Comparison of ENCODE assay signal across 22 cellular contexts in the genomic region with DNA sequence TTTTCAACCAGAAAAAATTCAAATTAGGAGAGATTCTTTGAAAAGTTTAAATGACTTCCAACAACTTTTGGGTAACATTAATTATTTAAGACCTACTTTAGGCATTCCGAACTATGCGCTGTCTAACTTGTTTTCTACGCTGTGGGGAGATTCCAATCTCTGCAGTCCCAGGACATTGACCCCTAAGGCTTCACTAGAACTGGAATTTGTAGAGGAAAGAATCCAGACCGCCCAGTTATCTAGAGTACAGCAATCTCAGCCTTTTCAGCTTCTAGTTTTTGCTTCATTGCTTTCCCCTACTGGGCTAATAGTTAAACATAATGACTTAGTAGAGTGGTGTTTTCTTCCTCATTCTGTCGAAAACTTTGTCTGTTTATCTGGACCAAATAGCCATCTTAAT. TPM values are rescaled to one million over a fixed set of nuclear protein-coding genes. Genes with fewer than 3 reads are reported as not detected.
"Had no signal": no experiment of that assay in that cellular context is flagged by ENCODE, and none has a peak within 500 bp of the region (broad histone marks: within the 10 kb centered on the region; RNA-seq: fewer than 3 reads in every experiment).

No MANE protein-coding gene starts in this region.

- ATAC-seq: K562 had no signal

- H3K36me3 Mint-ChIP-seq: IgD-negative memory B cell had no signal

- H3K4me3 Mint-ChIP-seq: IgD-negative memory B cell had no signal

- H3K27ac Mint-ChIP-seq: IgD-negative memory B cell had no signal

- H3K27me3 ChIP-seq: SJSA1 had no signal

- H3K4me1 ChIP-seq: SJSA1 had no signal

- H3K27ac ChIP-seq: KMS-11, SJSA1, SK-N-MC had no signal

- H3K9ac ChIP-seq: KMS-11 had no signal

- H3K36me3 ChIP-seq: SJSA1 had no signal

- DNase-seq: Kasumi-1, MM.1S, NCI-H1092 treated with DMSO at 0.1 percent for 48 hours, NCI-H146, NCI-H1694 treated with DMSO at 0.1 percent for 48 hours, NCI-H2029, NCI-H2081 treated with DMSO at 0.1 percent for 48 hours, NCI-H2171, NCI-H226, NCI-H510A, NCI-H774, Right ventricle myocardium superior, RPMI8226, SIG-M5, SW 1271 had no signal

- H3K4me3 ChIP-seq: K562, SJSA1, SK-N-MC had no signal

- H3K9me3 ChIP-seq: SJSA1 had no signal

RNA-seq across cellular contexts. Expression of gene DDC, which starts 14.8 kb away (rescaled TPM):
- total RNA-seq: HT1080, K562, M059J, Right ventricle myocardium superior, SJSA1 had no signal
- polyA plus RNA-seq: IgD-negative memory B cell, K562 had no signal
